ENCODE assay signal across 19 cellular contexts in the genomic region with DNA sequence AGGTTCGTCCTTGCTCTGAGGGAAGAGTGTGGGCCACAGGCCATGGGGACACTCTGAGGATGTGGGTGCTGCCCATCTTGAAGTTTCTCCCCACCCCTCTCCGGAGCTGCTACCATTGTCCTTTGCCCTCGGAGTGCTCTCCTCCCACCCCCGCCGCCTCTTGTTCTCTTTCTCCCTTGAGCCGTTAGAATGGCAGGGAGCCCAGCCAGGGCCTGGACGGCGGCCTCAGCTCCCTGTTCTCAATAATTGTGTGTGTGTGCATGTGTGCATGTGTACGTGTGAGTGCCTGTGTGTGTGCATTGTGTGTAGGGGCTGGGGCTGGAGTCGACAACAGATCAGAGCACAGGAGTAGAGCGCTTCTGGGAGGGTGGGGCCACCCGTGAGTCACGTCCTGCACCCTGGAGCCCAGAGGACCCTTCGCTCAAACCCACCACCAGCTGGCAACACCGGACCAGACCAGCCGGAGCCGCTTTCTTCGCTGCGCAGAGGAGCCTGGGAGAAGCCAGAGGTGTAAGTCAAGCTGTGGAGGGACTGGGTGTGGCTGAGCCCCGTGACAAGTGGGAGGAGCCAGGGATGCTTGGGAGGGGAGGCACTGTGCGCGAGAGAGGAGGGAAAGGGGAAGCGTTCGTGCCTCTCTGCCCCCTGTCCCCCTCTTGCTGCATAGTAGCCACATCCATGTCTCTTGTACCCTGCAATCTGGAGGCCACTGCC. TPM values are rescaled to one million over a fixed set of nuclear protein-coding genes. Genes with fewer than 3 reads are reported as not detected.
DNase-seq lines count a peak whose midpoint lies in the region; ATAC-seq and TF ChIP-seq lines count a peak whose summit lies in the region.
"Had no signal": no experiment of that assay in that cellular context is flagged by ENCODE, and none has a peak within 500 bp of the region (broad histone marks: within the 10 kb centered on the region; RNA-seq: fewer than 3 reads in every experiment).

No MANE protein-coding gene starts in this region.

- no peaks in the 10 kb centered on the region for H3K36me3 Mint-ChIP-seq in CD4-positive, alpha-beta T cell (ENCODE audit: low read depth)
- H3K36me3 Mint-ChIP-seq in CD4-positive, alpha-beta memory T cell, result no peaks in the 10 kb centered on the region
- no peaks in the 10 kb centered on the region for H3K36me3 Mint-ChIP-seq in glutamatergic neuron (ENCODE audit: unreplicated experiment)

- H3K9ac ChIP-seq in iPS-15b (ENCODE audit: low read depth, low read length), result no peak overlapping the region
- H3K9ac ChIP-seq: BLaER1 had no signal

- no peak overlapping the region for H3K27ac ChIP-seq in CD4-positive, alpha-beta T cell (ENCODE audit: low read depth, low read length)
- H3K27ac ChIP-seq in CD4-positive, alpha-beta memory T cell (ENCODE audit: low read depth, low read length), result no peak overlapping the region
- H3K27ac ChIP-seq: BLaER1, Peyer's patch had no signal

- H3K9me3 Mint-ChIP-seq in CD4-positive, alpha-beta T cell, result no peaks in the 10 kb centered on the region
- no peaks in the 10 kb centered on the region for H3K9me3 Mint-ChIP-seq in CD4-positive, alpha-beta memory T cell
- peaks cover 9% of the 10 kb centered on the region for H3K9me3 Mint-ChIP-seq in glutamatergic neuron (ENCODE audit: unreplicated experiment)

- H3K4me3 ChIP-seq in iPS-15b (ENCODE audit: low read depth, low read length), result peak overlapping the region; percentile 30
- no peak overlapping the region for H3K4me3 ChIP-seq in CD4-positive, alpha-beta memory T cell (ENCODE audit: low read length in 2 of 2)
- H3K4me3 ChIP-seq: BLaER1, Peyer's patch had no signal

- CTCF ChIA-PET in CD4-positive, alpha-beta T cell (lab: Charles Lee), result no interaction called here
- CTCF ChIA-PET in CD4-positive, alpha-beta memory T cell (lab: Charles Lee; ENCODE audit: partially characterized antibody), result no interaction called here

- peaks cover 2% of the 10 kb centered on the region for H3K4me1 ChIP-seq in iPS-15b (ENCODE audit: control insufficient read depth, insufficient read depth, low read length)
- no peaks in the 10 kb centered on the region for H3K4me1 ChIP-seq in CD4-positive, alpha-beta memory T cell (ENCODE audit: insufficient read depth, low read length)
- H3K4me1 ChIP-seq: Peyer's patch had no signal

- H3K36me3 ChIP-seq in iPS-15b (ENCODE audit: control insufficient read depth, insufficient read depth, low read length), result no peaks in the 10 kb centered on the region
- no peaks in the 10 kb centered on the region for H3K36me3 ChIP-seq in CD4-positive, alpha-beta memory T cell (ENCODE audit: insufficient read depth, low read length)
- H3K36me3 ChIP-seq: BLaER1, Peyer's patch had no signal

- intact Hi-C loops in cardiac septum (cut with DNase I), result no loop called here
- intact Hi-C loops in left ventricle myocardium superior (cut with micrococcal nuclease), result no loop called here
- intact Hi-C loops in CD4-positive, alpha-beta T cell (cut with DNase I, micrococcal nuclease), result no loop called here
- intact Hi-C loops in CD4-positive, alpha-beta memory T cell (cut with micrococcal nuclease), result no loop called here

- peaks cover 9% of the 10 kb centered on the region for H3K27me3 Mint-ChIP-seq in CD4-positive, alpha-beta T cell
- H3K27me3 Mint-ChIP-seq in CD4-positive, alpha-beta memory T cell, result peaks cover 2 to 14% of the 10 kb centered on the region in 2 donors
- H3K27me3 Mint-ChIP-seq in glutamatergic neuron (ENCODE audit: unreplicated experiment), result peaks cover 16% of the 10 kb centered on the region

- TF ChIP-seq CTCF in CD4-positive, alpha-beta T cell (IDR thresholded peaks at IDR 0.05), result no peak
- TF ChIP-seq CTCF in glutamatergic neuron (IDR thresholded peaks at IDR 0.05; ENCODE audit: partially characterized antibody, unreplicated experiment), result no peak

- ATAC-seq in left ventricle myocardium superior, result no peak
- ATAC-seq in CD4-positive, alpha-beta T cell (ENCODE audit: poor library complexity), result no peak

- no peak overlapping the region for H3K27ac Mint-ChIP-seq in CD4-positive, alpha-beta T cell
- no peak overlapping the region for H3K27ac Mint-ChIP-seq in CD4-positive, alpha-beta memory T cell
- no peak overlapping the region for H3K27ac Mint-ChIP-seq in glutamatergic neuron (ENCODE audit: unreplicated experiment)

- H3K4me3 Mint-ChIP-seq in CD4-positive, alpha-beta T cell, result no peak overlapping the region
- H3K4me3 Mint-ChIP-seq in CD4-positive, alpha-beta memory T cell, result no peak overlapping the region
- H3K4me3 Mint-ChIP-seq in glutamatergic neuron (ENCODE audit: unreplicated experiment), result no peak overlapping the region

- H3K9me3 ChIP-seq in iPS-15b (ENCODE audit: control insufficient read depth, insufficient read depth, low read length), result no peaks in the 10 kb centered on the region
- no peaks in the 10 kb centered on the region for H3K9me3 ChIP-seq in CD4-positive, alpha-beta T cell (ENCODE audit: control insufficient read depth, low read length)
- H3K9me3 ChIP-seq in CD4-positive, alpha-beta memory T cell (ENCODE audit: control insufficient read depth in 1 of 2, low read length in 2 of 2), result no peaks in the 10 kb centered on the region
- H3K9me3 ChIP-seq: BLaER1, Peyer's patch had no signal

- peak; percentile 22 for DNase-seq in cardiac septum (ENCODE audit: low spot score)
- DNase-seq in left ventricle myocardium superior, result no peak
- peak; percentile 32 for DNase-seq in MV-4-11 (lab: John Stamatoyannopoulos, UW)
- no peak for DNase-seq in CD4-positive, alpha-beta T cell
- DNase-seq in CD4-positive, alpha-beta memory T cell, result no peak
- DNase-seq in glutamatergic neuron, result no peak
- DNase-seq: DMS79, KBM-7, NCI-H1417 treated with DMSO at 0.1 percent for 48 hours, NCI-H187 treated with DMSO at 0.1 percent for 48 hours, NCI-H226, NCI-H524, Peyer's patch, SHP77, T-helper 1 cell had no signal

- H3K4me1 Mint-ChIP-seq in CD4-positive, alpha-beta T cell (ENCODE audit: low read depth), result no peaks in the 10 kb centered on the region
- no peaks in the 10 kb centered on the region for H3K4me1 Mint-ChIP-seq in CD4-positive, alpha-beta memory T cell
- peaks cover 19% of the 10 kb centered on the region for H3K4me1 Mint-ChIP-seq in glutamatergic neuron (ENCODE audit: low read depth, unreplicated experiment)

- POLR2A ChIA-PET in CD4-positive, alpha-beta T cell (lab: Charles Lee), result no interaction called here
- POLR2A ChIA-PET in CD4-positive, alpha-beta memory T cell (lab: Charles Lee; ENCODE audit: partially characterized antibody), result no interaction called here

- H3K27me3 ChIP-seq in iPS-15b (ENCODE audit: control insufficient read depth, insufficient read depth, low read length), result peaks cover 6% of the 10 kb centered on the region
- H3K27me3 ChIP-seq in CD4-positive, alpha-beta T cell (ENCODE audit: control insufficient read depth, insufficient read depth, low read length), result no peaks in the 10 kb centered on the region
- no peaks in the 10 kb centered on the region for H3K27me3 ChIP-seq in CD4-positive, alpha-beta memory T cell (ENCODE audit: insufficient read depth, low read length)
- H3K27me3 ChIP-seq: BLaER1, Peyer's patch had no signal

RNA-seq across cellular contexts. Expression of a gene that starts 25.9 kb away (rescaled TPM):
- 3.2 TPM for total RNA-seq in cardiac septum
- 2.2 TPM for total RNA-seq in left ventricle myocardium superior
- not detected for total RNA-seq in CD4-positive, alpha-beta T cell
- not detected for total RNA-seq in CD4-positive, alpha-beta memory T cell
- not detected for polyA plus RNA-seq in CD4-positive, alpha-beta memory T cell
- total RNA-seq in glutamatergic neuron (ENCODE audit: unreplicated experiment), result not detected
- total RNA-seq: A673, G401 had no signal

Comparison
In these comparisons a context has a peak if more than half of its experiments do, and no peak if none do; other contexts are left out.
1. DNase-seq: peak in cardiac septum (single experiment) and MV-4-11 (single experiment); none in left ventricle myocardium superior (single experiment), CD4-positive, alpha-beta T cell (0 of 10), CD4-positive, alpha-beta memory T cell (0 of 5) and glutamatergic neuron (single experiment).